Comparison of ENCODE assay signal across 8 cellular contexts in the genomic region with DNA sequence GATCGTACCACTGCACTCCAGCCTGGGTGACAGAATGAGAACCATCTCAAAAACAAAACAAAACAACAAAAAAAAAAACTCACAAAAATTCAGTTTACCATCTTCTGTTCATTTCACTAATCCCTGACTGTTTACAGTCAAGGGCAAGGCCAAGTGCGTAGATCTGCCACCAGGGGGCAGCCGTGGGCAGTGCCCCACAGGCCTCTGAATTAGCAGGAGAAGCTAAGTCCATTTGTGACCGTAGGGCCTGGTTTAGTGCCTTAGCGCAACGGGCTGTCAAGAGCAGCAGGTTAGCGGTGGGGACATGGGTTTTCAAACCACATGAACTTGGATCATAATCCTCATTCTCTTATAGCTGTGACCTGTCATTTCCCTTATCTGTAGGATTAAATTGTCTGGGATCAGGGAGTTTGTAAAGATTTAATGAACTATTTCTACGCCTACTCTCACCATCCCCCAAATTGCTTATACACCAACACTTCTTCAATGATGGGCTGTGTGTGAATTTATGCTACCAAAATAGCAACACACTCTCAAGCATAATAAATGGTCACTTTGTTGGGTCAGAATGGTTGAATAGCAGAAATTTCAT. TPM values are rescaled to one million over a fixed set of nuclear protein-coding genes. Genes with fewer than 3 reads are reported as not detected.
DNase-seq lines count a peak whose midpoint lies in the region; ATAC-seq and TF ChIP-seq lines count a peak whose summit lies in the region.

No MANE protein-coding gene starts in this region.

- H3K36me3 ChIP-seq in left lung: no peaks in the 10 kb centered on the region

- peaks cover 0 to 7% of the 10 kb centered on the region in 2 donors for H3K27me3 ChIP-seq in left lung

- no peak overlapping the region for H3K4me3 ChIP-seq in left lung

- peak; percentile 95 to 98 for TF ChIP-seq CTCF in left lung (IDR thresholded peaks at IDR 0.05)

- peak; percentile 61 for ATAC-seq in HG03103 (IDR thresholded peaks at IDR 0.05; ENCODE audit: low read depth, unreplicated experiment)
- peak; percentile 96 for ATAC-seq in left lung
- ATAC-seq in GM21576 (IDR thresholded peaks at IDR 0.05; ENCODE audit: unreplicated experiment): no peak

- H3K9me3 ChIP-seq in left lung: no peaks in the 10 kb centered on the region

- no peaks in the 10 kb centered on the region for H3K4me1 ChIP-seq in left lung

- peak; percentile 57 for DNase-seq in DMS79 treated with DMSO at 0.1 percent for 48 hours (lab: John Stamatoyannopoulos, UW)
- peak; percentile 54 to 77 for DNase-seq in NCI-H446 (lab: John Stamatoyannopoulos, UW)
- peak; percentile 60 for DNase-seq in activated CD4-positive, alpha-beta T cell treated with anti-CD3 and anti-CD28 coated beads for 1 hour
- DNase-seq in cerebellar cortex (ENCODE audit: low spot score): peak; percentile 74
- peak; percentile 80 to 96 for DNase-seq in left lung
- DNase-seq in stimulated activated CD4-positive, alpha-beta T cell treated with anti-CD3 and anti-CD28 coated beads, Interleukin-4, amount 100 ng/mL, for 48 hours (ENCODE audit: low read depth in 2 of 2): peak; percentile 61 to 69

- no peak overlapping the region for H3K27ac ChIP-seq in left lung

- intact Hi-C loops in left lung (cut with DNase I): no loop called here

RNA-seq across cellular contexts. Expression of a gene that starts 49.0 kb away (rescaled TPM):
- 10 to 100 TPM; 58.3 to 68.2 TPM for total RNA-seq in left lung

RNA-seq across cellular contexts. Expression of a gene that starts 49.3 kb away (rescaled TPM):
- 10 to 100 TPM; 41.4 to 42.5 TPM for total RNA-seq in left lung
